Comparison of ENCODE assay signal across 18 cellular contexts in genomic region chr2:169895294-169895985, GRCh38.
DNase-seq lines count a peak whose midpoint lies in the region; TF ChIP-seq lines count a peak whose summit lies in the region.
"Had no signal": no experiment of that assay in that cellular context is flagged by ENCODE, and none has a peak within 500 bp of the region (broad histone marks: within the 10 kb centered on the region; RNA-seq: fewer than 3 reads in every experiment).

No MANE protein-coding gene starts in this region.

- H3K9me3 ChIP-seq in fibroblast of lung (ENCODE audit: control insufficient read depth, insufficient read depth, low read depth, low read length): no peaks in the 10 kb centered on the region

- peaks cover 6% of the 10 kb centered on the region for H3K36me3 Mint-ChIP-seq in progenitor cell of endocrine pancreas (ENCODE audit: insufficient read depth)

- peaks cover 2% of the 10 kb centered on the region for H3K4me1 ChIP-seq in fibroblast of lung (ENCODE audit: control insufficient read depth, extremely low read depth, insufficient read depth, low read length)

- TF ChIP-seq CTCF in fibroblast of lung (conservative IDR thresholded peaks at IDR 0.05 in 1 of 2, IDR thresholded peaks at IDR 0.05 in 1 of 2; ENCODE audit: low read depth in 1 of 2, low read length in 2 of 2) (no peak), progenitor cell of endocrine pancreas (IDR thresholded peaks at IDR 0.05; ENCODE audit: unreplicated experiment) (no peak)

- H3K27me3 ChIP-seq in fibroblast of lung (ENCODE audit: control insufficient read depth, insufficient read depth, low read length): no peaks in the 10 kb centered on the region

- no peak overlapping the region for H3K4me3 ChIP-seq in fibroblast of lung (replicated peaks in 1 of 4; ENCODE audit: control extremely low read depth in 1 of 4, insufficient read depth in 1 of 4, low read depth in 3 of 4, low read length in 4 of 4)

- no peak overlapping the region for H3K4me2 ChIP-seq in fibroblast of lung (ENCODE audit: extremely low read depth, insufficient read depth, low read length)

- peaks cover 8% of the 10 kb centered on the region for H3K4me1 Mint-ChIP-seq in progenitor cell of endocrine pancreas (ENCODE audit: low read depth)
- H3K4me1 Mint-ChIP-seq: stimulated activated naive B cell treated with anti-CD40 and anti-IgM and Interleukin-4, amounts not matched to agents 10 μg/mL and 1 μg/mL and 100 μg/mL, for 72 hours had no signal

- no peaks in the 10 kb centered on the region for H3K9me3 Mint-ChIP-seq in progenitor cell of endocrine pancreas (ENCODE audit: low read depth)
- H3K9me3 Mint-ChIP-seq: activated CD4-positive, alpha-beta T cell treated with anti-CD3 and anti-CD28 coated beads, Interleukin-2, amount 10 ng/mL, durations not matched to agents 7 days and 5 days; activated T-helper 1 cell treated with anti-CD3 and anti-CD28 coated beads, Interleukin-12 subunit alpha, Interleukin-12 subunit beta, Interleukin-2, Interleukin-4 antibody, amounts not matched to agents 30 ng/mL and 10 ng/mL and 1 ng/mL, durations not matched to agents 14 hours and 24 hours and 36 hours; stimulated activated naive B cell treated with anti-CD40 and anti-IgM and Interleukin-4, amounts not matched to agents 10 μg/mL and 1 μg/mL and 100 μg/mL, for 72 hours had no signal

- H3K27ac Mint-ChIP-seq in progenitor cell of endocrine pancreas: peak overlapping the region; percentile 18
- H3K27ac Mint-ChIP-seq: activated CD4-positive, alpha-beta T cell treated with anti-CD3 and anti-CD28 coated beads, Interleukin-2, amount 10 ng/mL, durations not matched to agents 7 days and 5 days; activated T-helper 1 cell treated with anti-CD3 and anti-CD28 coated beads, Interleukin-12 subunit alpha, Interleukin-12 subunit beta, Interleukin-2, Interleukin-4 antibody, amounts not matched to agents 30 ng/mL and 10 ng/mL and 1 ng/mL, durations not matched to agents 14 hours and 24 hours and 36 hours; stimulated activated naive B cell treated with anti-CD40 and anti-IgM and Interleukin-4, amounts not matched to agents 10 μg/mL and 1 μg/mL and 100 μg/mL, for 72 hours had no signal

- H3K27ac ChIP-seq in fibroblast of lung (ENCODE audit: insufficient read depth, low read length): no peak overlapping the region

- H3K4me3 Mint-ChIP-seq in progenitor cell of endocrine pancreas (ENCODE audit: low read depth): no peak overlapping the region
- H3K4me3 Mint-ChIP-seq: activated CD4-positive, alpha-beta T cell treated with anti-CD3 and anti-CD28 coated beads, Interleukin-2, amount 10 ng/mL, durations not matched to agents 7 days and 5 days; activated T-helper 1 cell treated with anti-CD3 and anti-CD28 coated beads, Interleukin-12 subunit alpha, Interleukin-12 subunit beta, Interleukin-2, Interleukin-4 antibody, amounts not matched to agents 30 ng/mL and 10 ng/mL and 1 ng/mL, durations not matched to agents 14 hours and 24 hours and 36 hours; stimulated activated naive B cell treated with anti-CD40 and anti-IgM and Interleukin-4, amounts not matched to agents 10 μg/mL and 1 μg/mL and 100 μg/mL, for 72 hours had no signal

- H4K20me1 ChIP-seq in fibroblast of lung (ENCODE audit: control insufficient read depth, extremely low read depth, insufficient read depth, low read length): no peaks in the 10 kb centered on the region

- DNase-seq in EL (peak; percentile 4), OCI-M1 (lab: John Stamatoyannopoulos, UW) (peak; percentile 15), fibroblast of lung (ENCODE audit: low read depth in 2 of 2) (peak; percentile 35 to 55), progenitor cell of endocrine pancreas (ENCODE audit: low spot score, unreplicated experiment) (no peak), inferior parietal cortex (ENCODE audit: extremely low spot score) (no peak), COLO668 (lab: John Stamatoyannopoulos, UW; ENCODE audit: unreplicated experiment) (no peak), OCI-M2 (lab: John Stamatoyannopoulos, UW; ENCODE audit: unreplicated experiment) (no peak)
- no peak for DNase-seq in activated naive CD4-positive, alpha-beta T cell treated with Interleukin-2 at 50 U/mL for 16 hours
- DNase-seq: activated CD4-positive, alpha-beta T cell treated with anti-CD3 and anti-CD28 coated beads, Interleukin-2, amount 10 ng/mL, durations not matched to agents 7 days and 5 days; anterior cingulate cortex; islet precursor cell; Karpas-422; NCI-H1694 treated with DMSO at 0.1 percent for 48 hours; NCI-H526 treated with DMSO at 0.1 percent for 48 hours; right cardiac atrium; stimulated activated naive B cell treated with anti-CD40 and anti-IgM and Interleukin-4, amounts not matched to agents 10 μg/mL and 1 μg/mL and 100 μg/mL, for 72 hours; T-helper 9 cell had no signal

- H2AFZ ChIP-seq in fibroblast of lung (ENCODE audit: low read length): no peak overlapping the region

- no peaks in the 10 kb centered on the region for H3K36me3 ChIP-seq in fibroblast of lung (ENCODE audit: control insufficient read depth, insufficient read depth, low read length)

- no peak overlapping the region for H3K9ac ChIP-seq in fibroblast of lung (ENCODE audit: insufficient read depth, low read length)

- no peaks in the 10 kb centered on the region for H3K27me3 Mint-ChIP-seq in progenitor cell of endocrine pancreas
- H3K27me3 Mint-ChIP-seq: activated CD4-positive, alpha-beta T cell treated with anti-CD3 and anti-CD28 coated beads, Interleukin-2, amount 10 ng/mL, durations not matched to agents 7 days and 5 days; stimulated activated naive B cell treated with anti-CD40 and anti-IgM and Interleukin-4, amounts not matched to agents 10 μg/mL and 1 μg/mL and 100 μg/mL, for 72 hours had no signal

- no peaks in the 10 kb centered on the region for H3K79me2 ChIP-seq in fibroblast of lung (ENCODE audit: control insufficient read depth, insufficient read depth, low read length)

Comparison
In these comparisons a context has a peak if more than half of its experiments do, and no peak if none do; other contexts are left out.
1. DNase-seq: peak in EL (single experiment), OCI-M1 (single experiment) and fibroblast of lung (2 of 2); none in progenitor cell of endocrine pancreas (single experiment), inferior parietal cortex (single experiment), activated naive CD4-positive, alpha-beta T cell treated with Interleukin-2 at 50 U/mL for 16 hours (single experiment), COLO668 (single experiment) and OCI-M2 (single experiment).